In the genomic region with DNA sequence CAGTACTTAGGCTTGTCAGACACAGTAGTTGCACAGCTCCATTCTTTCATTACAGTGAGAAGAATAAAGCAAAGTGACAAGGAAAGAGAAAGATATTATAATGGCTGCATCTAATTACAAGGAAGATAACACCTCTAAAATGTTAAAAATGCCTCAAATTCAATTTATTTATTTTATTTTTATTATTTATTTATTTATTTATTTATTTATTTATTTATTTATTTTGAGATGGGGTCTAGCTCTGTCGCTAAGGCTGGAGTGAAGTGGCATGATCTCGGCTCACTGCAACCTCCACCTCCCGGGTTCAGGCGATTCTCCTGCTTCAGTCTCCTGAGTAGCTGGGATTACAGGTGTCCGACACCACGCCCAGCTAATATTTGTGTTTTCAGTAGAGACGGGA, we compare ENCODE assay signal across 21 cellular contexts.
"Had no signal": no experiment of that assay in that cellular context is flagged by ENCODE, and none has a peak within 500 bp of the region (broad histone marks: within the 10 kb centered on the region; RNA-seq: fewer than 3 reads in every experiment).

No MANE protein-coding gene starts in this region.

- H2AFZ ChIP-seq: hepatocyte had no signal

- H3K4me1 ChIP-seq: prostate gland had no signal

- DNase-seq: activated CD4-positive, alpha-beta memory T cell treated with anti-CD3 and anti-CD28 coated beads, Interleukin-2, amount 10 ng/mL, durations not matched to agents 7 days and 5 days; activated CD4-positive, alpha-beta T cell treated with anti-CD3 and anti-CD28 coated beads, Interleukin-2, amount 10 ng/mL, durations not matched to agents 24 days and 14 days; activated effector memory CD4-positive, alpha-beta T cell treated with Interleukin-2 at 50 U/mL for 16 hours; activated naive CD4-positive, alpha-beta T cell treated with anti-CD3 and anti-CD28 coated beads for 36 hours; activated naive CD8-positive, alpha-beta T cell treated with anti-CD3 and anti-CD28 coated beads, Interleukin-2, amount 10 ng/mL, durations not matched to agents 7 days and 5 days; activated T-cell treated with anti-CD3 and anti-CD28 coated beads, Interleukin-2, amount 50 U/mL, for 72 hours; amniotic stem cell; cortex of kidney; endodermal cell; foreskin melanocyte; glutamatergic neuron; immature natural killer cell; left ventricle myocardium inferior; ovary; stimulated activated CD4-positive, alpha-beta T cell treated with anti-CD3 and anti-CD28 coated beads, Interleukin-4, amount 100 ng/mL, for 24 hours; stimulated activated naive CD4-positive, alpha-beta T cell treated with Interleukin-2 at 50 U/mL for 16 hours had no signal

- H3K36me3 ChIP-seq: cardiac muscle cell, left ventricle myocardium inferior, ovary, prostate gland had no signal

- H3K27me3 ChIP-seq: hepatocyte, ovary had no signal

- H3K4me3 ChIP-seq: cardiac muscle cell, hepatocyte, left ventricle myocardium inferior, ovary, prostate gland had no signal

- H3K27ac ChIP-seq: cardiac muscle cell, hepatocyte, left ventricle myocardium inferior, ovary, prostate gland had no signal

- H3K9me3 ChIP-seq: left ventricle myocardium inferior, ovary, prostate gland had no signal

- H3K4me2 ChIP-seq: hepatocyte had no signal

- H3K79me2 ChIP-seq: hepatocyte had no signal

- ATAC-seq: activated CD4-positive, CD25-positive, alpha-beta regulatory T cell treated with anti-CD3 and anti-CD28 coated beads, Interleukin-2, amount 50 U/mL, for 24 hours; activated T-cell treated with anti-CD3 and anti-CD28 coated beads, Interleukin-2, amount 50 U/mL, for 72 hours; natural killer cell treated with Interleukin-12 subunit alpha and Interleukin-12 subunit beta and Interleukin-15 and Interleukin-18, amount 100 ng/mL, for 72 hours had no signal
